9 cellular contexts compared by ENCODE assay signal in genomic region chr3:11601446-11602241, GRCh38. TPM values are rescaled to one million over a fixed set of nuclear protein-coding genes. Genes with fewer than 3 reads are reported as not detected.
DNase-seq lines count a peak whose midpoint lies in the region; ATAC-seq, FAIRE-seq and TF ChIP-seq lines count a peak whose summit lies in the region.
"Had no signal": no experiment of that assay in that cellular context is flagged by ENCODE, and none has a peak within 500 bp of the region (broad histone marks: within the 10 kb centered on the region; RNA-seq: fewer than 3 reads in every experiment).

No MANE protein-coding gene starts in this region.

- no peak overlapping the region for H3K4me3 ChIP-seq in SK-N-MC
- H3K4me3 ChIP-seq in spleen: no peak overlapping the region

- 42 to 63% (median 56%) methylated on average over 20 to 21 of the region's 21 CpGs for whole genome bisulfite sequencing in spleen, 5 donors

- intact Hi-C loops in spleen (cut with DNase I; ENCODE audit: low total_unique reads): no loop called here

- H3K9me3 ChIP-seq in SK-N-MC (ENCODE audit: low read depth, low read length): no peaks in the 10 kb centered on the region
- no peaks in the 10 kb centered on the region for H3K9me3 ChIP-seq in spleen

- H3K9ac ChIP-seq in SK-N-MC (ENCODE audit: insufficient read length): no peak overlapping the region

- peaks cover 6 to 73% (median 32%) of the 10 kb centered on the region in 6 donors for H3K4me1 ChIP-seq in spleen

- FAIRE-seq in D721Med (lab: Jason Lieb, UNC): no peak
- FAIRE-seq: A204.1 had no signal

- no peak for TF ChIP-seq POLR2A in spleen (IDR thresholded peaks at IDR 0.05)

- peaks cover 4% of the 10 kb centered on the region; the same call in 1 of the 2 replicates for H3K36me3 ChIP-seq in SK-N-MC (ENCODE audit: insufficient read depth, low read length)
- H3K36me3 ChIP-seq in spleen: peaks cover 0 to 43% (median 15%) of the 10 kb centered on the region in 6 donors

- peak overlapping the region; percentile 89 for H3K27ac ChIP-seq in SK-N-MC
- H3K27ac ChIP-seq in spleen: peak overlapping the region in 7 of 8 donors; percentile 9 to 69 (median 63)

- TF ChIP-seq CTCF in spleen (IDR thresholded peaks at IDR 0.05 in 8 of 11, conservative IDR thresholded peaks at IDR 0.05 in 3 of 11) (no peak), D721Med (IDR thresholded peaks at IDR 0.05; ENCODE audit: insufficient read depth, missing control alignments) (no peak)

- ATAC-seq in HG02884 (IDR thresholded peaks at IDR 0.05; ENCODE audit: unreplicated experiment): peak; percentile 87

- no peaks in the 10 kb centered on the region for H3K27me3 ChIP-seq in spleen (replicated peaks in 1 of 7)

- peak; percentile 13 to 18 for DNase-seq in NOMO-1 (lab: John Stamatoyannopoulos, UW; ENCODE audit: unreplicated experiment in 2 of 2)
- no peak for DNase-seq in NOMO-1 treated with dmso at 0.1 percent for 144 hours (lab: John Stamatoyannopoulos, UW; ENCODE audit: unreplicated experiment)
- DNase-seq in SK-N-MC (ENCODE audit: low read depth, low spot score): no peak
- peak; percentile 86 for DNase-seq in germinal center (ENCODE audit: low spot score)
- peak; percentile 80 for DNase-seq in spleen
- no peak for DNase-seq in D721Med (ENCODE audit: insufficient read length, low spot score)
- no peak for DNase-seq in NCI-H526 (lab: John Stamatoyannopoulos, UW)

RNA-seq across cellular contexts. Expression of gene VGLL4, which starts 42.1 kb away (rescaled TPM):
- 10 to 100 TPM; 45.9 to 80.2 (median 55.2) TPM for total RNA-seq in spleen
- 10 to 100 TPM; 13.5 to 37.5 (median 17.0) TPM for polyA plus RNA-seq in spleen

Comparison
In these comparisons a context has a peak if more than half of its experiments do, and no peak if none do; other contexts are left out.
1. DNase-seq: peak in NOMO-1 (2 of 2), germinal center (single experiment) and spleen (single experiment); none in NOMO-1 treated with dmso at 0.1 percent for 144 hours (single experiment), SK-N-MC (single experiment), D721Med (single experiment) and NCI-H526 (0 of 2).